Comparison of ENCODE assay signal across 1 cellular context in genomic region chr13:114225610-114226009, GRCh38.
TF ChIP-seq lines count a peak whose summit lies in the region.

No MANE protein-coding gene starts in this region.

TF ChIP-seq in K562, 482 proteins besides CTCF, POLR2A, EP300 and RAD21:
- TF ChIP-seq KDM1A (IDR thresholded peaks at IDR 0.05) (peak in 1 of 2 experiments; percentile 65; a peak in 1 of 4 replicates), VEZF1 (CRISPR knock-in tag; IDR thresholded peaks at IDR 0.05) (peak; percentile 32; the same call in 1 of the 2 replicates)
- TF ChIP-seq, protein P1, sequence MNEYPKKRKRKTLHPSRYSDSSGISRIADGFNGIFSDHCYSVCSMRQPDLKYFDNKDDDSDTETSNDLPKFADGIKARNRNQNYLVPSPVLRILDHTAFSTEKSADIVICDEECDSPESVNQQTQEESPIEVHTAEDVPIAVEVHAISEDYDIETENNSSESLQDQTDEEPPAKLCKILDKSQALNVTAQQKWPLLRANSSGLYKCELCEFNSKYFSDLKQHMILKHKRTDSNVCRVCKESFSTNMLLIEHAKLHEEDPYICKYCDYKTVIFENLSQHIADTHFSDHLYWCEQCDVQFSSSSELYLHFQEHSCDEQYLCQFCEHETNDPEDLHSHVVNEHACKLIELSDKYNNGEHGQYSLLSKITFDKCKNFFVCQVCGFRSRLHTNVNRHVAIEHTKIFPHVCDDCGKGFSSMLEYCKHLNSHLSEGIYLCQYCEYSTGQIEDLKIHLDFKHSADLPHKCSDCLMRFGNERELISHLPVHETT (CRISPR knock-in tag; conservative IDR thresholded peaks at IDR 0.05 in 1 of 2, IDR thresholded peaks at IDR 0.05 in 1 of 2) = no peak
